ENCODE assay signal across 27 cellular contexts in the genomic region with DNA sequence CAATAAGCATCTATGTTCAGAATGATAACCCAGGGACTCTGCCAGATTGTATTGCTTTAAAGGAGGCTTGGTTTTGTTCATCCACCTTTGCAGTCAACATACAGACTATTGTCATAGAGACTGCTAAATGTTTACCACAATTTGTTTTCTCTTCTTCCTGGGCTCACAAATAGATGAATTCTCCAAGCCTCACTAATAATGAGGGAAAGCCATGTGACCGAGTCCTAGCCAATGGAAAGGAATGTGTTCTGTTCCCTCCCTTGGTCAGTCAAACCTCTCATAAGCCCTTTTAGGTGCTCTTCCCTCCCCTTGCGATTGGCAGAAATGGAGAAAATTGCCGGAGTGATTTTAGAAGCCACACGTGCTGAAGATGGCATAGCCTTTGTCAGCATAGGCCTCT.
"Had no signal": no experiment of that assay in that cellular context is flagged by ENCODE, and none has a peak within 500 bp of the region (broad histone marks: within the 10 kb centered on the region; RNA-seq: fewer than 3 reads in every experiment).

No MANE protein-coding gene starts in this region.

- H3K27ac ChIP-seq: adrenal gland, dorsolateral prefrontal cortex, epithelial cell of prostate, foreskin keratinocyte, parathyroid adenoma, right lobe of liver, stomach, suprapubic skin, WERI-Rb-1 had no signal

- ATAC-seq: activated T-cell treated with anti-CD3 and anti-CD28 coated beads, Interleukin-2, amount 50 U/mL, for 4 hours; mucosa of descending colon; stimulated activated memory B cell treated with anti-CD40 and anti-IgM and Interleukin-4, amounts not matched to agents 10 μg/mL and 1 μg/mL and 100 μg/mL, for 72 hours had no signal

- H3K27me3 ChIP-seq: adrenal gland, breast epithelium, dorsolateral prefrontal cortex, foreskin keratinocyte, right lobe of liver, stomach, suprapubic skin, tibial nerve had no signal

- H3K9ac ChIP-seq: parathyroid adenoma had no signal

- DNase-seq: activated CD4-positive, alpha-beta T cell treated with anti-CD3 and anti-CD28 coated beads, Interleukin-2, amount 50 U/mL, for 4 hours; activated CD8-positive, alpha-beta memory T cell treated with anti-CD3 and anti-CD28 coated beads for 24 hours; activated CD8-positive, alpha-beta memory T cell treated with anti-CD3 and anti-CD28 coated beads, Interleukin-2, amount 50 U/mL, for 4 hours; activated naive CD4-positive, alpha-beta T cell; activated T-cell treated with anti-CD3 and anti-CD28 coated beads, Interleukin-2, amount 50 U/mL, for 4 hours; adrenal gland; dorsolateral prefrontal cortex; endodermal cell; hypothalamus; mesendoderm; mucosa of descending colon; nephron progenitor cell; right lobe of liver; stimulated activated CD4-positive, alpha-beta T cell treated with anti-CD3 and anti-CD28 coated beads, Interleukin-15, amount 100 ng/mL, for 24 hours; stomach; T-helper 1 cell; WERI-Rb-1 had no signal

- H3K9me3 ChIP-seq: adrenal gland, mucosa of descending colon, right lobe of liver, suprapubic skin had no signal

- H3K79me2 ChIP-seq: parathyroid adenoma had no signal

- H2AFZ ChIP-seq: parathyroid adenoma had no signal

- FAIRE-seq: colon, TTC549 had no signal

- H3K4me3 ChIP-seq: adrenal gland, breast epithelium, dorsolateral prefrontal cortex, mucosa of descending colon, right lobe of liver, smooth muscle cell, stomach, suprapubic skin, tibial nerve had no signal

- H3K4me2 ChIP-seq: smooth muscle cell had no signal

- H3K4me1 ChIP-seq: adrenal gland, breast epithelium, foreskin keratinocyte, parathyroid adenoma, right lobe of liver, stomach, suprapubic skin, tibial nerve had no signal

- H3K36me3 ChIP-seq: adrenal gland, breast epithelium, right lobe of liver, stomach, suprapubic skin, tibial nerve, WERI-Rb-1 had no signal
